Comparison of ENCODE assay signal across 8 cellular contexts in genomic region chr19:7533281-7533819, GRCh38. TPM values are rescaled to one million over a fixed set of nuclear protein-coding genes. Genes with fewer than 3 reads are reported as not detected.
DNase-seq lines count a peak whose midpoint lies in the region; ATAC-seq, FAIRE-seq and TF ChIP-seq lines count a peak whose summit lies in the region.

No MANE protein-coding gene starts in this region.

- no TSS peak for BruUV-seq in PC-3 (replicated peaks; lab: Mats Ljungman, UMichigan)

- H3F3A ChIP-seq in PC-3 (ENCODE audit: low read length, unreplicated experiment), result no peaks in the 10 kb centered on the region

- H3K27me3 ChIP-seq in CD4-positive, alpha-beta memory T cell (ENCODE audit: insufficient read depth, low read length), result no peaks in the 10 kb centered on the region
- H3K27me3 ChIP-seq in PC-3 (ENCODE audit: low read length), result no peaks in the 10 kb centered on the region

- H3K9ac ChIP-seq in PC-3 (ENCODE audit: low read length), result peak overlapping the region; percentile 78

- CTCF ChIA-PET in CD4-positive, alpha-beta memory T cell (lab: Charles Lee; ENCODE audit: partially characterized antibody), result no interaction called here
- CTCF ChIA-PET in PC-3 (lab: Charles Lee), result no interaction called here

- H3K4me1 ChIP-seq in CD4-positive, alpha-beta memory T cell (ENCODE audit: insufficient read depth, low read length), result peaks cover 25% of the 10 kb centered on the region
- H3K4me1 ChIP-seq in PC-3 (ENCODE audit: insufficient read depth, low read length), result peaks cover 10% of the 10 kb centered on the region
- H3K4me1 ChIP-seq in mucosa of descending colon (ENCODE audit: low read depth), result peaks cover 6% of the 10 kb centered on the region

- H3K9me3 Mint-ChIP-seq in CD4-positive, alpha-beta memory T cell, result no peaks in the 10 kb centered on the region
- H3K9me3 Mint-ChIP-seq in endothelial cell (ENCODE audit: unreplicated experiment) (no peaks in the 10 kb centered on the region), type B pancreatic cell (no peaks in the 10 kb centered on the region)

- TF ChIP-seq CTCF in PC-3 (conservative IDR thresholded peaks at IDR 0.05; ENCODE audit: low read depth, low read length) (no peak), endothelial cell (IDR thresholded peaks at IDR 0.05; ENCODE audit: unreplicated experiment) (no peak), mucosa of descending colon (IDR thresholded peaks at IDR 0.05) (no peak), type B pancreatic cell (conservative IDR thresholded peaks at IDR 0.05) (no peak), GM13977 (IDR thresholded peaks at IDR 0.05; ENCODE audit: extremely low read depth, insufficient read depth, missing control alignments) (no peak)

- no peaks in the 10 kb centered on the region for H3K36me3 ChIP-seq in CD4-positive, alpha-beta memory T cell (ENCODE audit: insufficient read depth, low read length)
- H3K36me3 ChIP-seq in PC-3 (ENCODE audit: low read depth, low read length) (peaks cover under 1% of the 10 kb centered on the region; the same call in 1 of the 2 replicates), mucosa of descending colon (ENCODE audit: low read depth) (no peaks in the 10 kb centered on the region)

- peaks cover 10 to 38% (median 24%) of the 10 kb centered on the region in 4 donors for H3K4me1 Mint-ChIP-seq in CD4-positive, alpha-beta memory T cell
- H3K4me1 Mint-ChIP-seq in endothelial cell (ENCODE audit: unreplicated experiment), result peaks cover 4% of the 10 kb centered on the region
- peaks cover 4% of the 10 kb centered on the region for H3K4me1 Mint-ChIP-seq in type B pancreatic cell (ENCODE audit: unreplicated experiment)

- intact Hi-C loops in CD4-positive, alpha-beta memory T cell (cut with micrococcal nuclease), result loop anchor here (5.0 to 10.0 kb wide), 3 partner anchors 139 to 1629 kb away; partner anchors contain the start of genes CLPP, NDUFA11 and VMAC
- intact Hi-C loops in PC-3 (cut with micrococcal nuclease), result loop anchor here (10.0 kb wide), 1 partner anchor 1849 kb away; the partner anchor contains the start of genes HSD11B1L and MICOS13
- intact Hi-C loops in mucosa of descending colon (cut with DNase I, micrococcal nuclease), result no loop called here

- DNase-seq in CD4-positive, alpha-beta memory T cell, result no peak
- DNase-seq in PC-3, result no peak
- no peak for DNase-seq in endothelial cell (ENCODE audit: low spot score)
- peak in 2 of 3 donors; percentile 62 to 80 for DNase-seq in mucosa of descending colon
- DNase-seq in type B pancreatic cell (ENCODE audit: extremely low spot score, unreplicated experiment), result no peak
- no peak for DNase-seq in NK-92 treated with Interleukin-12 subunit alpha and Interleukin-12 subunit beta, amount 100 ng/mL, for 24 hours (lab: John Stamatoyannopoulos, UW)
- no peak for DNase-seq in GM13977 (ENCODE audit: low spot score)
- DNase-seq in frontal cortex (ENCODE audit: low spot score in 2 of 2), result no peak

- POLR2A ChIA-PET in CD4-positive, alpha-beta memory T cell (lab: Charles Lee; ENCODE audit: partially characterized antibody), result interaction anchor here (2.6 to 8.3 kb wide), 2 partner anchors 11 to 96 kb away, joined by 10 to 94 read pairs; partner anchors contain the start of genes MCOLN1, PET100 and XAB2
- POLR2A ChIA-PET in PC-3 (lab: Charles Lee; ENCODE audit: unreplicated experiment), result no interaction called here

- peak overlapping the region; percentile 90 to 98 (median 94) for H3K4me3 Mint-ChIP-seq in CD4-positive, alpha-beta memory T cell
- H3K4me3 Mint-ChIP-seq in endothelial cell (ENCODE audit: unreplicated experiment) (peak overlapping the region; percentile 88), type B pancreatic cell (peak overlapping the region; percentile 97)

- peak overlapping the region in 4 of 7 donors; percentile 17 to 94 (median 80) for H3K27ac Mint-ChIP-seq in CD4-positive, alpha-beta memory T cell
- H3K27ac Mint-ChIP-seq in endothelial cell (ENCODE audit: unreplicated experiment) (no peak overlapping the region), type B pancreatic cell (peak overlapping the region; percentile 94)

- peak overlapping the region; percentile 76 for H3K27ac ChIP-seq in CD4-positive, alpha-beta memory T cell (ENCODE audit: low read depth, low read length)
- H3K27ac ChIP-seq in PC-3 (ENCODE audit: low read length), result no peak overlapping the region

- no peaks in the 10 kb centered on the region for H3K9me3 ChIP-seq in CD4-positive, alpha-beta memory T cell (ENCODE audit: control insufficient read depth in 1 of 2, low read length in 2 of 2)
- H3K9me3 ChIP-seq in PC-3 (ENCODE audit: low read length), result no peaks in the 10 kb centered on the region
- no peaks in the 10 kb centered on the region for H3K9me3 ChIP-seq in mucosa of descending colon

- FAIRE-seq in frontal cortex (lab: Jason Lieb, UNC), result no peak

- no peak for ATAC-seq in PC-3
- ATAC-seq in mucosa of descending colon, result peak; percentile 11

- peaks cover 9% of the 10 kb centered on the region for H3K79me2 ChIP-seq in PC-3 (ENCODE audit: low read length)

- peak overlapping the region; percentile 96 for H3K4me2 ChIP-seq in PC-3 (ENCODE audit: low read length)

- in situ Hi-C loops in GM13977 (cut with MboI; ENCODE audit: low pct_unique_long_range_greater_than_20kb, low sequenced_read_pairs, unreplicated experiment), result no loop called here

- H3K4me3 ChIP-seq in CD4-positive, alpha-beta memory T cell (ENCODE audit: low read length in 2 of 2), result peak overlapping the region; percentile 18 to 93
- H3K4me3 ChIP-seq in PC-3 (ENCODE audit: low read length) (peak overlapping the region; percentile 98), mucosa of descending colon (peak overlapping the region; percentile 73)

- H2AFZ ChIP-seq in PC-3 (ENCODE audit: low read length), result peak overlapping the region; percentile 96

- peaks cover 3 to 22% of the 10 kb centered on the region in 2 donors for H3K36me3 Mint-ChIP-seq in CD4-positive, alpha-beta memory T cell
- H3K36me3 Mint-ChIP-seq in endothelial cell (ENCODE audit: low read depth, unreplicated experiment), result peaks cover 23% of the 10 kb centered on the region
- H3K36me3 Mint-ChIP-seq in type B pancreatic cell, result peaks cover 4% of the 10 kb centered on the region

- H3K27me3 Mint-ChIP-seq in CD4-positive, alpha-beta memory T cell, result no peaks in the 10 kb centered on the region
- H3K27me3 Mint-ChIP-seq in endothelial cell (ENCODE audit: unreplicated experiment) (peaks cover 7% of the 10 kb centered on the region), type B pancreatic cell (no peaks in the 10 kb centered on the region)

- H4K20me1 ChIP-seq in PC-3 (ENCODE audit: low read length), result no peaks in the 10 kb centered on the region

- no peaks in the 10 kb centered on the region for H3K9me2 ChIP-seq in PC-3 (replicated peaks; ENCODE audit: low read length)

RNA-seq across cellular contexts. Expression of gene PNPLA6, which starts 2.2 kb away (rescaled TPM):
- 100 to 1,000 TPM; 168 to 169 TPM for total RNA-seq in CD4-positive, alpha-beta memory T cell
- 10 to 100 TPM in 1 of 2 donors, 1 to 10 TPM in 1; 4.7 to 14.1 TPM for polyA plus RNA-seq in CD4-positive, alpha-beta memory T cell
- total RNA-seq in PC-3 (2014; rRNA removed), result 217 and 291 TPM in 2 replicates
- total RNA-seq in endothelial cell (ENCODE audit: unreplicated experiment), result 129 TPM
- 100 to 1,000 TPM in 2 of 3 donors, 10 to 100 TPM in 1; 85.7 to 136 (median 121) TPM for total RNA-seq in mucosa of descending colon
- 84.3 and 86.1 TPM in 2 replicates for total RNA-seq in type B pancreatic cell (ENCODE audit: low replicate concordance)
- 45.2 TPM for total RNA-seq in frontal cortex

RNA-seq across cellular contexts. Expression of gene MCOLN1, which starts 10.9 kb away (rescaled TPM):
- 10 to 100 TPM; 14.1 to 14.9 TPM for total RNA-seq in CD4-positive, alpha-beta memory T cell
- 1 to 10 TPM; 8.0 to 9.1 TPM for polyA plus RNA-seq in CD4-positive, alpha-beta memory T cell
- 10.2 and 22.9 TPM in 2 replicates for total RNA-seq in PC-3 (2014; rRNA removed)
- 24.2 TPM for total RNA-seq in endothelial cell (ENCODE audit: unreplicated experiment)
- total RNA-seq in mucosa of descending colon, result 10 to 100 TPM; 29.5 to 40.1 (median 31.7) TPM
- 24.0 and 24.3 TPM in 2 replicates for total RNA-seq in type B pancreatic cell (ENCODE audit: low replicate concordance)
- total RNA-seq in frontal cortex, result 7.7 TPM

RNA-seq across cellular contexts. Expression of gene ZNF358, which starts 17.4 kb away (rescaled TPM):
- 1 to 10 TPM; 8.4 to 8.7 TPM for total RNA-seq in CD4-positive, alpha-beta memory T cell
- polyA plus RNA-seq in CD4-positive, alpha-beta memory T cell, result 1 to 10 TPM in 1 of 2 donors, not detected in 1; 1.6 TPM
- total RNA-seq in PC-3 (2014; rRNA removed), result 41.6 and 53.4 TPM in 2 replicates
- total RNA-seq in endothelial cell (ENCODE audit: unreplicated experiment), result 87.4 TPM
- 10 to 100 TPM; 31.7 to 88.8 (median 42.1) TPM for total RNA-seq in mucosa of descending colon
- 49.8 and 67.1 TPM in 2 replicates for total RNA-seq in type B pancreatic cell (ENCODE audit: low replicate concordance)
- total RNA-seq in frontal cortex, result 10.6 TPM

RNA-seq across cellular contexts. Expression of gene PEX11G, which starts 44.5 kb away (rescaled TPM):
- total RNA-seq in CD4-positive, alpha-beta memory T cell, result under 1 TPM; 0.64 to 0.73 TPM
- 1 to 10 TPM in 1 of 2 donors, under 1 TPM in 1; 0.64 to 1.7 TPM for polyA plus RNA-seq in CD4-positive, alpha-beta memory T cell
- total RNA-seq in PC-3 (2014; rRNA removed) (6.6 and 8.6 TPM in 2 replicates), endothelial cell (ENCODE audit: unreplicated experiment) (3.8 TPM), mucosa of descending colon (1 to 10 TPM; 4.0 to 9.5 (median 8.1) TPM), type B pancreatic cell (ENCODE audit: low replicate concordance) (4.8 and 5.7 TPM in 2 replicates), frontal cortex (1.2 TPM)

Comparison
In these comparisons a context has a peak if more than half of its experiments do, and no peak if none do; other contexts are left out.
1. DNase-seq: peak in mucosa of descending colon (2 of 3); none in CD4-positive, alpha-beta memory T cell (0 of 5), PC-3 (single experiment), endothelial cell (single experiment), type B pancreatic cell (single experiment), NK-92 treated with Interleukin-12 subunit alpha and Interleukin-12 subunit beta, amount 100 ng/mL, for 24 hours (single experiment), GM13977 (single experiment) and frontal cortex (0 of 2).
2. intact Hi-C loops: an anchor here in CD4-positive, alpha-beta memory T cell (5.0 to 10.0 kb wide) and PC-3 (10.0 kb wide); none called in mucosa of descending colon.
3. Peak in every context shown above with its lines, with median percentiles within 50 percentile points of each other: H3K4me3 ChIP-seq and H3K4me3 Mint-ChIP-seq.